10 cellular contexts compared by ENCODE assay signal in the genomic region with DNA sequence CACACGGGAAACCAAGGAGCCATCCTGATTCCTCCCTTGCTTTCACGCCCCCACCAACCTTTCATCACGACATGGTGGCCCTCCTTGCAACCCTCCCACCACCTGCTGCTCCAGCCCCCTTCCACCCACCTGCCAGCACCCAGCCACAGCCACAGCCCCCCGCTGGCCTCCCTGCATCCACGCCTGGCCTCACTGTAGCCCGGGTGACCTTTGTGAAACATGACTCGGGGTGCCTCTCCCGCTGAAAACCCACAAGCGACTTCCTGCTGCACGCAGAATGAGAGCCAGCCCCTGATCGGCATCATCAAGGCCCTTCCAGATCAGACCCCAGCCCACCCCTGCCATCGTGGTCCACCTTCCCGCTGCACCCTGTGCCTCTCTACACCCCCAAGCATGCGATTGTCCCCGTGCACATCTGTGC. TPM values are rescaled to one million over a fixed set of nuclear protein-coding genes. Genes with fewer than 3 reads are reported as not detected.
DNase-seq lines count a peak whose midpoint lies in the region; ATAC-seq and TF ChIP-seq lines count a peak whose summit lies in the region.
"Had no signal": no experiment of that assay in that cellular context is flagged by ENCODE, and none has a peak within 500 bp of the region (broad histone marks: within the 10 kb centered on the region; RNA-seq: fewer than 3 reads in every experiment).

No MANE protein-coding gene starts in this region.

- ATAC-seq in PC-3: no peak

- TF ChIP-seq POLR2A in stomach (IDR thresholded peaks at IDR 0.05): no peak

- H3F3A ChIP-seq in PC-3 (ENCODE audit: low read length, unreplicated experiment): no peaks in the 10 kb centered on the region

- no peak for TF ChIP-seq EP300 in stomach (IDR thresholded peaks at IDR 0.05)

- H3K9me3 ChIP-seq in stomach: no peaks in the 10 kb centered on the region
- H3K9me3 ChIP-seq in PC-3 (ENCODE audit: low read length): no peaks in the 10 kb centered on the region
- H3K9me3 ChIP-seq: thyroid gland had no signal

- H3K4me2 ChIP-seq in PC-3 (ENCODE audit: low read length): no peak overlapping the region

- CTCF ChIA-PET in PC-3 (lab: Charles Lee): no interaction called here

- no peaks in the 10 kb centered on the region for H4K20me1 ChIP-seq in PC-3 (ENCODE audit: low read length)

- intact Hi-C loops in stomach (cut with DNase I; ENCODE audit: low total_unique reads): no loop called here
- intact Hi-C loops in PC-3 (cut with micrococcal nuclease): loop anchor here (5.0 kb wide), 1 partner anchor 41 kb away; no protein-coding TSS in a partner anchor

- H3K9me2 ChIP-seq in PC-3 (replicated peaks; ENCODE audit: low read length): no peaks in the 10 kb centered on the region

- WGBS in stomach, 5 donors: 50 to 70% (median 58%) methylated on average over 14 to 15 of the region's 15 CpGs

- peak overlapping the region; percentile 77 to 95 (median 90) for H3K27ac Mint-ChIP-seq in immature natural killer cell

- peak; percentile 15 for DNase-seq in Jurkat, Clone E6-1 (ENCODE audit: low read depth, low spot score)
- peak; percentile 82 for DNase-seq in activated CD8-positive, alpha-beta memory T cell treated with anti-CD3 and anti-CD28 coated beads, Interleukin-2, amount 50 U/mL, for 48 hours
- peak in 2 of 3 donors; percentile 18 to 19 for DNase-seq in immature natural killer cell
- DNase-seq in stimulated activated CD8-positive, alpha-beta memory T cell treated with anti-CD3 and anti-CD28 coated beads, Interleukin-7, amount 100 ng/mL, for 24 hours (ENCODE audit: low read depth): peak; percentile 32
- DNase-seq in stomach: no peak
- DNase-seq in PC-3: no peak
- no peak for DNase-seq in SHP77 treated with DMSO at 0.1 percent for 48 hours (lab: John Stamatoyannopoulos, UW)
- DNase-seq: DMS153, SW 1271, thyroid gland had no signal

- H3K4me3 ChIP-seq in Jurkat, Clone E6-1 (ENCODE audit: low read length): no peak overlapping the region
- H3K4me3 ChIP-seq in stomach: no peak overlapping the region
- no peak overlapping the region for H3K4me3 ChIP-seq in PC-3 (ENCODE audit: low read length)
- H3K4me3 ChIP-seq: thyroid gland had no signal

- no TSS peak for BruUV-seq in PC-3 (replicated peaks; lab: Mats Ljungman, UMichigan)

- no peak overlapping the region for H2AFZ ChIP-seq in PC-3 (ENCODE audit: low read length)

- H3K36me3 Mint-ChIP-seq in immature natural killer cell: peaks cover 0 to 6% (median 0%) of the 10 kb centered on the region in 3 donors

- H3K9ac ChIP-seq in PC-3 (ENCODE audit: low read length): no peak overlapping the region

- H3K36me3 ChIP-seq in stomach (peaks cover 8 to 10% (median 9%) of the 10 kb centered on the region in 4 donors), PC-3 (ENCODE audit: low read depth, low read length) (no peaks in the 10 kb centered on the region)

- H3K27me3 ChIP-seq in stomach (peaks cover 0 to 18% (median 0%) of the 10 kb centered on the region in 3 donors), PC-3 (ENCODE audit: low read length) (no peaks in the 10 kb centered on the region)
- H3K27me3 ChIP-seq: thyroid gland had no signal

- peaks cover 0 to 9% (median 3%) of the 10 kb centered on the region in 4 donors for H3K4me1 ChIP-seq in stomach
- H3K4me1 ChIP-seq in PC-3 (ENCODE audit: insufficient read depth, low read length): no peaks in the 10 kb centered on the region
- H3K4me1 ChIP-seq: thyroid gland had no signal

- H3K27ac ChIP-seq in stomach (no peak overlapping the region), PC-3 (ENCODE audit: low read length) (no peak overlapping the region)
- H3K27ac ChIP-seq: thyroid gland had no signal

- no peaks in the 10 kb centered on the region for H3K79me2 ChIP-seq in PC-3 (ENCODE audit: low read length)

- H3K9me3 Mint-ChIP-seq in immature natural killer cell: no peaks in the 10 kb centered on the region

- TF ChIP-seq CTCF in stomach (IDR thresholded peaks at IDR 0.05) (no peak), PC-3 (conservative IDR thresholded peaks at IDR 0.05; ENCODE audit: low read depth, low read length) (no peak)

- peaks cover 55 to 60% of the 10 kb centered on the region in 2 donors for H3K4me1 Mint-ChIP-seq in immature natural killer cell

- peak overlapping the region; percentile 61 to 74 (median 67) for H3K4me3 Mint-ChIP-seq in immature natural killer cell

- H3K27me3 Mint-ChIP-seq in immature natural killer cell (ENCODE audit: low read depth in 3 of 3): peaks cover 1 to 7% (median 4%) of the 10 kb centered on the region in 3 donors

- POLR2A ChIA-PET in PC-3 (lab: Charles Lee; ENCODE audit: unreplicated experiment): no interaction called here

RNA-seq across cellular contexts. Expression of gene POP4, which starts 14.9 kb away (rescaled TPM):
- polyA plus RNA-seq in Jurkat, Clone E6-1 (2012; ENCODE audit: insufficient read depth, insufficient read length): 134 TPM
- polyA plus RNA-seq in immature natural killer cell: 100 to 1,000 TPM; 174 to 222 (median 184) TPM
- 100 to 1,000 TPM in 1 of 5 donors, 10 to 100 TPM in 2, 1 to 10 TPM in 2; 2.0 to 162 (median 40.7) TPM for total RNA-seq in stomach
- polyA plus RNA-seq in stomach: 100 to 1,000 TPM in 1 of 3 donors, 10 to 100 TPM in 2; 51.3 to 120 (median 83.4) TPM
- total RNA-seq in PC-3 (2014; rRNA removed): 99.7 and 115 TPM in 2 replicates

RNA-seq across cellular contexts. Expression of gene PLEKHF1, which starts 44.3 kb away (rescaled TPM):
- polyA plus RNA-seq in Jurkat, Clone E6-1 (2012; ENCODE audit: insufficient read depth, insufficient read length): 23.0 TPM
- polyA plus RNA-seq in immature natural killer cell (100 to 1,000 TPM; 107 to 244 (median 141) TPM), stomach (1 to 10 TPM; 5.2 to 8.4 (median 6.7) TPM)
- total RNA-seq in stomach (10 to 100 TPM in 1 of 5 donors, 1 to 10 TPM in 4; 1.8 to 13.6 (median 6.1) TPM), PC-3 (2014; rRNA removed) (15.9 and 19.7 TPM in 2 replicates)

Comparison
In these comparisons a context has a peak if more than half of its experiments do, and no peak if none do; other contexts are left out.
1. DNase-seq: peak in Jurkat, Clone E6-1 (single experiment), activated CD8-positive, alpha-beta memory T cell treated with anti-CD3 and anti-CD28 coated beads, Interleukin-2, amount 50 U/mL, for 48 hours (single experiment), immature natural killer cell (2 of 3) and stimulated activated CD8-positive, alpha-beta memory T cell treated with anti-CD3 and anti-CD28 coated beads, Interleukin-7, amount 100 ng/mL, for 24 hours (single experiment); none in stomach (single experiment), PC-3 (single experiment) and SHP77 treated with DMSO at 0.1 percent for 48 hours (single experiment).